ENCODE assay signal across 1 cellular context in the genomic region with DNA sequence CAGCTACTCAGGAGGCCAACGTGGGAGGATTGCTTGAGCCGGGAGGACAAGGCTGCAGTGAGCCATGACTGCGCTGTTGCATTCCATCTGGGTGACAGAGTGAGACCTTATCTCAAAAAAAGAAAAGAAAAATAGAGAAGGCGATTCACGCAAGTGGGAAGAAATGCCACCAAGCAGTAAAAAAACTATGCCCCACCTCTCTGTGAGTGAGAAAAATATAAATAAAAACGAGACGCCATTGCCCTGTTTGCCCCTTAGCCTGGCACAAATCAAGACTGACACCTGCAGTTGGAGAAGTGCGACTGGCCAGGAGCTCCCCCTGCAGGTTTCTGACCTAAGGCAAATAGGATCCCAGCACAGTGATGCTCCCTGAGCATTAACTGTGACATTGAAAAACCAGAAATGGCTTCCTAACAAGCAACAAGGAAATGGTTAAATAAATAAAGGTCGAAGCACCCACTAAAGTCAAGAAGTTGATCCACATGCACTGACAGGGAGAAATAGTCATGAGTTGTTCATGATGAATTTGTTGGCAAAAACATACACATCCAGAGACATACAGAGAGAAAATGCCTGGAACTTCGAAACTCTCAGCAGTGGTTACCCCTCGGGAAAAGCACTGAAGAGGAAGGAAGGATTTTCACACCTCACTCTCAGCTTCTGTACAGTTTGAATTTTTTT.
TF ChIP-seq lines count a peak whose summit lies in the region.

No MANE protein-coding gene starts in this region.

TF ChIP-seq in GM12878, 131 proteins besides CTCF, POLR2A, EP300 and RAD21 (continued from another document):
- no peak for TF ChIP-seq LARP7 (IDR thresholded peaks at IDR 0.05)
